ENCODE assay signal across 20 cellular contexts in genomic region chrX:13855689-13856425, GRCh38. TPM values are rescaled to one million over a fixed set of nuclear protein-coding genes. Genes with fewer than 3 reads are reported as not detected.
DNase-seq lines count a peak whose midpoint lies in the region; ATAC-seq and TF ChIP-seq lines count a peak whose summit lies in the region.
"Had no signal": no experiment of that assay in that cellular context is flagged by ENCODE, and none has a peak within 500 bp of the region (broad histone marks: within the 10 kb centered on the region; RNA-seq: fewer than 3 reads in every experiment).

No MANE protein-coding gene starts in this region.

- TF ChIP-seq CTCF in astrocyte of the cerebellum (IDR thresholded peaks at IDR 0.05; ENCODE audit: low read depth, low read length, missing control alignments) = no peak

- H3K9me3 Mint-ChIP-seq in activated naive CD4-positive, alpha-beta T cell treated with anti-CD3 and anti-CD28 coated beads, Interleukin-2, amount 50 U/mL, for 24 hours = no peaks in the 10 kb centered on the region
- H3K9me3 Mint-ChIP-seq: activated CD8-positive, alpha-beta T cell treated with anti-CD3 and anti-CD28 coated beads for 36 hours; activated T-helper 17 cell treated with anti-CD3 and anti-CD28 coated beads, Interleukin-2, amount 50 U/mL, for 72 hours had no signal

- ATAC-seq in HG02852 (IDR thresholded peaks at IDR 0.05; ENCODE audit: unreplicated experiment) = no peak
- ATAC-seq: activated CD8-positive, alpha-beta T cell treated with anti-CD3 and anti-CD28 coated beads for 36 hours; activated T-helper 17 cell treated with anti-CD3 and anti-CD28 coated beads, Interleukin-2, amount 50 U/mL, for 72 hours; gastrocnemius medialis; T-helper 17 cell had no signal

- H3K27me3 Mint-ChIP-seq in activated naive CD4-positive, alpha-beta T cell treated with anti-CD3 and anti-CD28 coated beads, Interleukin-2, amount 50 U/mL, for 24 hours = peaks cover 4% of the 10 kb centered on the region

- H3K4me3 Mint-ChIP-seq in activated naive CD4-positive, alpha-beta T cell treated with anti-CD3 and anti-CD28 coated beads, Interleukin-2, amount 50 U/mL, for 24 hours = peak overlapping the region; percentile 23
- H3K4me3 Mint-ChIP-seq: activated CD8-positive, alpha-beta T cell treated with anti-CD3 and anti-CD28 coated beads for 36 hours; activated T-helper 17 cell treated with anti-CD3 and anti-CD28 coated beads, Interleukin-2, amount 50 U/mL, for 72 hours; CD4-positive, CD25-positive, alpha-beta regulatory T cell; T-helper 17 cell had no signal

- no peak overlapping the region for H3K27ac Mint-ChIP-seq in activated naive CD4-positive, alpha-beta T cell treated with anti-CD3 and anti-CD28 coated beads, Interleukin-2, amount 50 U/mL, for 24 hours
- H3K27ac Mint-ChIP-seq: activated CD8-positive, alpha-beta T cell treated with anti-CD3 and anti-CD28 coated beads for 36 hours; activated T-helper 17 cell treated with anti-CD3 and anti-CD28 coated beads, Interleukin-2, amount 50 U/mL, for 72 hours; CD4-positive, CD25-positive, alpha-beta regulatory T cell; T-helper 17 cell had no signal

- DNase-seq in activated naive CD4-positive, alpha-beta T cell (lab: John Stamatoyannopoulos, UW) = no peak
- peak; percentile 6 for DNase-seq in LHCN-M2 (ENCODE audit: low read depth)
- peak; percentile 48 for DNase-seq in astrocyte of the cerebellum (ENCODE audit: low read depth)
- no peak for DNase-seq in 8988T
- no peak for DNase-seq in activated CD8-positive, alpha-beta memory T cell treated with anti-CD3 and anti-CD28 coated beads, Interleukin-2, amount 50 U/mL, for 4 hours
- DNase-seq in NCI-H446 treated with DMSO at 0.1 percent for 48 hours (lab: John Stamatoyannopoulos, UW) = no peak
- DNase-seq: activated CD8-positive, alpha-beta T cell treated with anti-CD3 and anti-CD28 coated beads for 36 hours; adrenal gland; CD4-positive, CD25-positive, alpha-beta regulatory T cell; gastrocnemius medialis; KG1; left ventricle myocardium inferior; SHP77; stimulated activated CD4-positive, alpha-beta T cell treated with anti-CD3 and anti-CD28 coated beads, Interleukin-15, amount 100 ng/mL, for 24 hours; stimulated activated naive CD4-positive, alpha-beta T cell treated with Interleukin-2 at 50 U/mL for 16 hours; T-helper 17 cell; upper lobe of left lung had no signal

- no peaks in the 10 kb centered on the region for H3K4me1 Mint-ChIP-seq in activated naive CD4-positive, alpha-beta T cell treated with anti-CD3 and anti-CD28 coated beads, Interleukin-2, amount 50 U/mL, for 24 hours
- H3K4me1 Mint-ChIP-seq: activated T-helper 17 cell treated with anti-CD3 and anti-CD28 coated beads, Interleukin-2, amount 50 U/mL, for 72 hours; CD4-positive, CD25-positive, alpha-beta regulatory T cell; T-helper 17 cell had no signal

- H3K4me3 ChIP-seq in astrocyte of the cerebellum (ENCODE audit: low read depth, low read length) = no peak overlapping the region
- H3K4me3 ChIP-seq: adrenal gland, gastrocnemius medialis, left ventricle myocardium inferior, upper lobe of left lung had no signal

- in situ Hi-C loops in astrocyte of the cerebellum (cut with HindIII; ENCODE audit: low sequenced_read_pairs) = no loop called here

- H3K36me3 Mint-ChIP-seq in activated naive CD4-positive, alpha-beta T cell treated with anti-CD3 and anti-CD28 coated beads, Interleukin-2, amount 50 U/mL, for 24 hours = no peaks in the 10 kb centered on the region
- H3K36me3 Mint-ChIP-seq: CD4-positive, CD25-positive, alpha-beta regulatory T cell had no signal

RNA-seq across cellular contexts. Expression of gene GPM6B, which starts 39.0 kb away (rescaled TPM):
- 4.4 and 14.4 TPM in 2 replicates for total RNA-seq in LHCN-M2 (2014; rRNA removed)
- polyA plus RNA-seq in LHCN-M2 (2012) = 0.18 TPM
- total RNA-seq: activated CD8-positive, alpha-beta T cell treated with anti-CD3 and anti-CD28 coated beads for 36 hours; activated T-helper 17 cell treated with anti-CD3 and anti-CD28 coated beads, Interleukin-2, amount 50 U/mL, for 72 hours; CD4-positive, CD25-positive, alpha-beta regulatory T cell; T-helper 17 cell had no signal

Comparison
In these comparisons a context has a peak if more than half of its experiments do, and no peak if none do; other contexts are left out.
1. DNase-seq: peak in LHCN-M2 (single experiment) and astrocyte of the cerebellum (single experiment); none in activated naive CD4-positive, alpha-beta T cell (0 of 4), 8988T (single experiment), activated CD8-positive, alpha-beta memory T cell treated with anti-CD3 and anti-CD28 coated beads, Interleukin-2, amount 50 U/mL, for 4 hours (single experiment) and NCI-H446 treated with DMSO at 0.1 percent for 48 hours (single experiment).